In the genomic region with DNA sequence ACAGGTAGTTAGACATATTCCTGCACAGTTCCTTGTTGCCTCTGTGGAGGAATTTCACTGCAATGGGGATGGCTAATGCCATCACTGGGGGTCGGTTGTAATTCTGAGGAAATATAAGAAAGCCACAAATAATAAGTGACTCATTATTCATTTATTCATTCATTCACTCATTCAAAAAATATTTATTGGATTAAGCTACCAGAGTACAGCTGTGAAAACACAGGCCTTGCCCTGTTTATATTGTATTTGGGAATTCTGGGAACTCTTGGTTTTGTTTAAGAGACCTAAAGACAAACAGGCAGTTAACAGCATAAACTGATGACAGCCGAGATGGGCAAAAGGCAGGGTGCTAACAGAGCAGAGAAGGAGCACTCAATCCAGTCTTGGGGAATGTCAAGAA, we compare ENCODE assay signal across 20 cellular contexts. TPM values are rescaled to one million over a fixed set of nuclear protein-coding genes. Genes with fewer than 3 reads are reported as not detected.
DNase-seq lines count a peak whose midpoint lies in the region; ATAC-seq and TF ChIP-seq lines count a peak whose summit lies in the region.
"Had no signal": no experiment of that assay in that cellular context is flagged by ENCODE, and none has a peak within 500 bp of the region (broad histone marks: within the 10 kb centered on the region; RNA-seq: fewer than 3 reads in every experiment).

No MANE protein-coding gene starts in this region.

- DNase-seq in MCF 10A (ENCODE audit: unreplicated experiment), result no peak
- no peak for DNase-seq in breast epithelium (ENCODE audit: low spot score in 2 of 2)
- peak; percentile 80 for DNase-seq in astrocyte of the spinal cord (ENCODE audit: low read depth, low spot score)
- peak; percentile 34 for DNase-seq in hepatic stellate cell (ENCODE audit: low spot score)
- DNase-seq in GM10266 (ENCODE audit: extremely low spot score), result no peak
- DNase-seq in natural killer cell, result no peak
- DNase-seq in NCI-H2196 treated with DMSO at 0.1 percent for 48 hours (lab: John Stamatoyannopoulos, UW; ENCODE audit: unreplicated experiment), result no peak
- DNase-seq: activated B cell treated with CpG ODN at 0.5 μM for 24 hours; CD4-positive, alpha-beta memory T cell; DMS79 treated with DMSO at 0.1 percent for 48 hours; head of caudate nucleus; NCI-H1694; nephron progenitor cell; T-helper 17 cell; tibial artery had no signal

- CTCF ChIA-PET in MCF 10A (lab: Yijun Ruan, JAX), result no interaction called here

- POLR2A ChIA-PET in MCF 10A (lab: Yijun Ruan, JAX), result interaction anchor here (0.6 kb wide), 1 partner anchor 1071 kb away, joined by 3 read pairs; no protein-coding TSS in a partner anchor

- ATAC-seq in natural killer cell, result no peak
- ATAC-seq in activated CD4-positive, CD25-positive, alpha-beta regulatory T cell treated with anti-CD3 and anti-CD28 coated beads, Interleukin-2, amount 50 U/mL, for 24 hours, result no peak
- ATAC-seq: stimulated activated memory B cell treated with anti-CD40 and anti-IgM and Interleukin-4, amounts not matched to agents 10 μg/mL and 1 μg/mL and 100 μg/mL, for 72 hours; T-helper 17 cell had no signal

- H3K27me3 Mint-ChIP-seq in MCF 10A (ENCODE audit: insufficient read depth, unreplicated experiment) (no peaks in the 10 kb centered on the region), natural killer cell (ENCODE audit: low read depth in 2 of 2) (no peaks in the 10 kb centered on the region)

- in situ Hi-C loops in astrocyte of the spinal cord (cut with HindIII; ENCODE audit: low sequenced_read_pairs), result no loop called here

- peak overlapping the region; percentile 77 for H3K27ac Mint-ChIP-seq in MCF 10A (ENCODE audit: low read depth, unreplicated experiment)
- no peak overlapping the region for H3K27ac Mint-ChIP-seq in natural killer cell
- H3K27ac Mint-ChIP-seq: activated B cell treated with CpG ODN at 0.5 μM for 24 hours; activated T-helper 2 cell treated with anti-CD3 and anti-CD28 coated beads, Interferon-gamma antibody, Interleukin-2, Interleukin-4, amounts not matched to agents 10 μg/mL and 5 μg/mL and 100 μg/mL, durations not matched to agents 14 hours and 24 hours and 36 hours; nephron progenitor cell; stimulated activated memory B cell treated with anti-CD40 and anti-IgM and Interleukin-4, amounts not matched to agents 10 μg/mL and 1 μg/mL and 100 μg/mL, for 72 hours; T-helper 17 cell had no signal

- no peaks in the 10 kb centered on the region for H3K36me3 Mint-ChIP-seq in MCF 10A (ENCODE audit: insufficient read depth, unreplicated experiment)
- H3K36me3 Mint-ChIP-seq in natural killer cell, result no peaks in the 10 kb centered on the region
- H3K36me3 Mint-ChIP-seq: CD4-positive, alpha-beta memory T cell; stimulated activated memory B cell treated with anti-CD40 and anti-IgM and Interleukin-4, amounts not matched to agents 10 μg/mL and 1 μg/mL and 100 μg/mL, for 72 hours had no signal

- intact Hi-C loops in MCF 10A (cut with micrococcal nuclease) (no loop called here), breast epithelium (cut with DNase I; ENCODE audit: low total_unique reads) (no loop called here), natural killer cell (cut with micrococcal nuclease) (no loop called here)

- H3K36me3 ChIP-seq in breast epithelium, result no peaks in the 10 kb centered on the region
- H3K36me3 ChIP-seq: prostate gland, tibial artery had no signal

- no peak for TF ChIP-seq POLR2A in breast epithelium (IDR thresholded peaks at IDR 0.05)

- no peak overlapping the region for H3K27ac ChIP-seq in breast epithelium
- H3K27ac ChIP-seq: 22Rv1, prostate gland, tibial artery had no signal

- TF ChIP-seq CTCF in MCF 10A (IDR thresholded peaks at IDR 0.05; ENCODE audit: unreplicated experiment) (no peak), breast epithelium (IDR thresholded peaks at IDR 0.05) (no peak), astrocyte of the spinal cord (IDR thresholded peaks at IDR 0.05; ENCODE audit: low read depth, low read length) (no peak), GM10266 (IDR thresholded peaks at IDR 0.05; ENCODE audit: control insufficient read depth, insufficient read depth, low read depth, missing control alignments) (no peak), natural killer cell (IDR thresholded peaks at IDR 0.05) (no peak)

- H3K4me3 ChIP-seq in breast epithelium (no peak overlapping the region), astrocyte of the spinal cord (ENCODE audit: low read depth, low read length) (no peak overlapping the region)
- H3K4me3 ChIP-seq: prostate gland, tibial artery had no signal

- H3K27me3 ChIP-seq in breast epithelium, result no peaks in the 10 kb centered on the region
- H3K27me3 ChIP-seq: tibial artery had no signal

- H3K4me3 Mint-ChIP-seq in MCF 10A (ENCODE audit: unreplicated experiment) (no peak overlapping the region), natural killer cell (no peak overlapping the region)
- H3K4me3 Mint-ChIP-seq: activated B cell treated with CpG ODN at 0.5 μM for 24 hours; CD4-positive, alpha-beta memory T cell; nephron progenitor cell; stimulated activated memory B cell treated with anti-CD40 and anti-IgM and Interleukin-4, amounts not matched to agents 10 μg/mL and 1 μg/mL and 100 μg/mL, for 72 hours; T-helper 17 cell had no signal

- peaks cover 9% of the 10 kb centered on the region for H3K4me1 Mint-ChIP-seq in MCF 10A (ENCODE audit: insufficient read depth, unreplicated experiment)
- no peaks in the 10 kb centered on the region for H3K4me1 Mint-ChIP-seq in natural killer cell
- H3K4me1 Mint-ChIP-seq: activated B cell treated with CpG ODN at 0.5 μM for 24 hours; CD4-positive, alpha-beta memory T cell; nephron progenitor cell; stimulated activated memory B cell treated with anti-CD40 and anti-IgM and Interleukin-4, amounts not matched to agents 10 μg/mL and 1 μg/mL and 100 μg/mL, for 72 hours; T-helper 17 cell had no signal

- no TSS peak for BruUV-seq in MCF 10A (replicated peaks; lab: Mats Ljungman, UMichigan)

- H3K9me3 Mint-ChIP-seq in MCF 10A (ENCODE audit: unreplicated experiment), result no peaks in the 10 kb centered on the region
- peaks cover 0 to 5% of the 10 kb centered on the region in 2 donors for H3K9me3 Mint-ChIP-seq in natural killer cell
- H3K9me3 Mint-ChIP-seq: activated B cell treated with CpG ODN at 0.5 μM for 24 hours; activated T-helper 2 cell treated with anti-CD3 and anti-CD28 coated beads, Interferon-gamma antibody, Interleukin-2, Interleukin-4, amounts not matched to agents 10 μg/mL and 5 μg/mL and 100 μg/mL, durations not matched to agents 14 hours and 24 hours and 36 hours; nephron progenitor cell; stimulated activated memory B cell treated with anti-CD40 and anti-IgM and Interleukin-4, amounts not matched to agents 10 μg/mL and 1 μg/mL and 100 μg/mL, for 72 hours had no signal

- H3K4me1 ChIP-seq in breast epithelium, result no peaks in the 10 kb centered on the region
- H3K4me1 ChIP-seq: prostate gland, tibial artery had no signal

- no peaks in the 10 kb centered on the region for H3K9me3 ChIP-seq in breast epithelium
- H3K9me3 ChIP-seq: prostate gland, tibial artery had no signal

RNA-seq across cellular contexts. Expression of gene PTX3, which starts 23.6 kb away (rescaled TPM):
- total RNA-seq in MCF 10A (2022), result 159 and 217 TPM in 2 replicates
- total RNA-seq in breast epithelium, result 10 to 100 TPM; 10.1 to 94.1 (median 36.9) TPM
- 1 to 10 TPM in 2 of 3 donors, under 1 TPM in 1; 0.40 to 5.8 (median 1.4) TPM for total RNA-seq in natural killer cell
- total RNA-seq: activated B cell treated with CpG ODN at 0.5 μM for 24 hours; activated T-helper 2 cell treated with anti-CD3 and anti-CD28 coated beads, Interferon-gamma antibody, Interleukin-2, Interleukin-4, amounts not matched to agents 10 μg/mL and 5 μg/mL and 100 μg/mL, durations not matched to agents 14 hours and 24 hours and 36 hours had no signal

RNA-seq across cellular contexts. Expression of gene VEPH1, which starts 43.0 kb away (rescaled TPM):
- total RNA-seq in MCF 10A (2022) (2.4 TPM in 2 replicates), breast epithelium (10 to 100 TPM in 1 of 3 donors, 1 to 10 TPM in 1, under 1 TPM in 1; under 0.01 to 20.9 (median 8.8) TPM), natural killer cell (1 to 10 TPM in 1 of 3 donors, under 1 TPM in 2; 0.41 to 1.3 (median 0.60) TPM)
- total RNA-seq: activated B cell treated with CpG ODN at 0.5 μM for 24 hours; activated T-helper 2 cell treated with anti-CD3 and anti-CD28 coated beads, Interferon-gamma antibody, Interleukin-2, Interleukin-4, amounts not matched to agents 10 μg/mL and 5 μg/mL and 100 μg/mL, durations not matched to agents 14 hours and 24 hours and 36 hours; CD4-positive, alpha-beta memory T cell had no signal

Comparison
In these comparisons a context has a peak if more than half of its experiments do, and no peak if none do; other contexts are left out.
1. DNase-seq: peak in astrocyte of the spinal cord (single experiment) and hepatic stellate cell (single experiment); none in MCF 10A (single experiment), breast epithelium (0 of 2), GM10266 (single experiment), natural killer cell (single experiment) and NCI-H2196 treated with DMSO at 0.1 percent for 48 hours (single experiment).